In genomic region chrX:17563515-17563914, GRCh38 we compare ENCODE assay signal across 22 cellular contexts.
DNase-seq lines count a peak whose midpoint lies in the region; ATAC-seq and TF ChIP-seq lines count a peak whose summit lies in the region.
"Had no signal": no experiment of that assay in that cellular context is flagged by ENCODE, and none has a peak within 500 bp of the region (broad histone marks: within the 10 kb centered on the region; RNA-seq: fewer than 3 reads in every experiment).

No MANE protein-coding gene starts in this region.

- H2AFZ ChIP-seq in hepatocyte, result no peak overlapping the region
- H2AFZ ChIP-seq in PC-9, result no peak overlapping the region
- H2AFZ ChIP-seq: parathyroid adenoma had no signal

- BruUV-seq in PC-9 (replicated peaks; lab: Mats Ljungman, UMichigan), result no TSS peak

- no peaks in the 10 kb centered on the region for H3K9me2 ChIP-seq in hepatocyte (replicated peaks; ENCODE audit: insufficient read depth)
- H3K9me2 ChIP-seq in PC-9 (ENCODE audit: insufficient read depth), result no peaks in the 10 kb centered on the region

- H3K4me2 ChIP-seq in hepatocyte (no peak overlapping the region), PC-9 (no peak overlapping the region)

- H4K20me1 ChIP-seq in hepatocyte (ENCODE audit: insufficient read depth, poor library complexity, severe bottlenecking) (no peaks in the 10 kb centered on the region), PC-9 (ENCODE audit: insufficient read depth) (no peaks in the 10 kb centered on the region)

- no peaks in the 10 kb centered on the region for H3K27me3 ChIP-seq in SJSA1 (replicated peaks)
- H3K27me3 ChIP-seq in hepatocyte, result no peaks in the 10 kb centered on the region
- H3K27me3 ChIP-seq in PC-9 (ENCODE audit: insufficient read depth, low read depth), result no peaks in the 10 kb centered on the region
- H3K27me3 ChIP-seq: testis, uterus had no signal

- H3K4me3 ChIP-seq in SJSA1 (no peak overlapping the region), fibroblast of mammary gland (ENCODE audit: control insufficient read depth, low read depth, low read length) (no peak overlapping the region), hepatocyte (no peak overlapping the region), PC-9 (no peak overlapping the region)
- H3K4me3 ChIP-seq: left ventricle myocardium inferior, testis, uterus had no signal

- 51% methylated on average over 4 of the region's 4 CpGs for WGBS in hepatocyte (ENCODE audit: low lambda C conversion rate, missing lambda C conversion rate)

- no peaks in the 10 kb centered on the region for H3K36me3 ChIP-seq in SJSA1
- no peaks in the 10 kb centered on the region for H3K36me3 ChIP-seq in hepatocyte (replicated peaks; ENCODE audit: insufficient read depth, low read depth)
- H3K36me3 ChIP-seq in PC-9 (ENCODE audit: low read depth), result no peaks in the 10 kb centered on the region
- H3K36me3 ChIP-seq: left ventricle myocardium inferior, uterus had no signal

- POLR2A ChIA-PET in PC-9 (lab: Charles Lee; ENCODE audit: unreplicated experiment), result no interaction called here

- CTCF ChIA-PET in PC-9 (lab: Charles Lee), result no interaction called here

- H3K9me3 ChIP-seq in SJSA1 (replicated peaks) (no peaks in the 10 kb centered on the region), hepatocyte (ENCODE audit: low read depth) (no peaks in the 10 kb centered on the region), PC-9 (ENCODE audit: insufficient read depth, low read depth) (no peaks in the 10 kb centered on the region)
- H3K9me3 ChIP-seq: left ventricle myocardium inferior, testis, uterus had no signal

- DNase-seq in A172 (ENCODE audit: low spot score), result peak; percentile 22
- peak; percentile 37 for DNase-seq in EH (ENCODE audit: low read depth)
- peak; percentile 48 to 61 for DNase-seq in SJSA1 (ENCODE audit: low read depth in 1 of 2, low spot score in 2 of 2)
- DNase-seq in fibroblast of mammary gland (ENCODE audit: low read depth), result peak; percentile 44
- DNase-seq in hepatocyte (ENCODE audit: low spot score), result no peak
- DNase-seq in PC-9, result no peak
- DNase-seq: activated CD4-positive, CD25-positive, alpha-beta regulatory T cell treated with anti-CD3 and anti-CD28 coated beads, Interleukin-2, amount 50 U/mL, for 72 hours; caudate nucleus; dermis blood vessel endothelial cell; head of caudate nucleus; left ventricle myocardium inferior; NCI-H1436 treated with DMSO at 0.1 percent for 48 hours; NCI-H2171; NCI-H524; nephron progenitor cell; T1000; testis; uterus had no signal

- H3K4me1 ChIP-seq in SJSA1 (replicated peaks) (peaks cover 49% of the 10 kb centered on the region), hepatocyte (ENCODE audit: insufficient read depth) (no peaks in the 10 kb centered on the region), PC-9 (replicated peaks; ENCODE audit: insufficient read depth) (peaks cover 45% of the 10 kb centered on the region)
- H3K4me1 ChIP-seq: parathyroid adenoma, testis, uterus had no signal

- H3K79me2 ChIP-seq in hepatocyte, result no peaks in the 10 kb centered on the region
- H3K79me2 ChIP-seq in PC-9 (ENCODE audit: low read depth), result peaks cover 13% of the 10 kb centered on the region
- H3K79me2 ChIP-seq: parathyroid adenoma had no signal

- H3K27ac ChIP-seq in SJSA1 (peak overlapping the region; percentile 35; the same call in 1 of the 2 replicates), hepatocyte (no peak overlapping the region), PC-9 (no peak overlapping the region)
- H3K27ac ChIP-seq: left ventricle myocardium inferior, parathyroid adenoma, testis, uterus had no signal

- peaks cover 26% of the 10 kb centered on the region for H3F3A ChIP-seq in PC-9 (ENCODE audit: insufficient read depth, low read depth)

- no peak for ATAC-seq in HG03135 (IDR thresholded peaks at IDR 0.05; ENCODE audit: unreplicated experiment)
- ATAC-seq in HG02884 (IDR thresholded peaks at IDR 0.05; ENCODE audit: unreplicated experiment), result no peak
- ATAC-seq: sciatic nerve had no signal

- intact Hi-C loops in PC-9 (cut with micrococcal nuclease; ENCODE audit: unreplicated experiment), result loop anchor here (10.0 kb wide), 1 partner anchor 189 kb away; the partner anchor contains the start of gene NHS

- no peak for TF ChIP-seq CTCF in fibroblast of mammary gland (conservative IDR thresholded peaks at IDR 0.05; ENCODE audit: control insufficient read depth, insufficient read depth, low read depth, low read length)
- TF ChIP-seq CTCF in hepatocyte (IDR thresholded peaks at IDR 0.05; ENCODE audit: poor library complexity), result no peak
- no peak for TF ChIP-seq CTCF in PC-9 (conservative IDR thresholded peaks at IDR 0.05)

Comparison
In these comparisons a context has a peak if more than half of its experiments do, and no peak if none do; other contexts are left out.
1. DNase-seq: peak in A172 (single experiment), EH (single experiment), SJSA1 (2 of 2) and fibroblast of mammary gland (single experiment); none in hepatocyte (single experiment) and PC-9 (0 of 2).